12 cellular contexts compared by ENCODE assay signal in genomic region chr6:37272834-37273566, GRCh38. TPM values are rescaled to one million over a fixed set of nuclear protein-coding genes. Genes with fewer than 3 reads are reported as not detected.
DNase-seq lines count a peak whose midpoint lies in the region; TF ChIP-seq lines count a peak whose summit lies in the region.
"Had no signal": no experiment of that assay in that cellular context is flagged by ENCODE, and none has a peak within 500 bp of the region (broad histone marks: within the 10 kb centered on the region; RNA-seq: fewer than 3 reads in every experiment).

No MANE protein-coding gene starts in this region.

- H3K27me3 Mint-ChIP-seq in T-helper 2 cell treated with Interferon-gamma antibody and Interleukin-4, amounts not matched to agents 5 μg/mL and 100 μg/mL, for 36 hours (ENCODE audit: low read depth): no peaks in the 10 kb centered on the region
- H3K27me3 Mint-ChIP-seq in immature natural killer cell (ENCODE audit: low read depth in 3 of 3): peaks cover 0 to 3% (median 0%) of the 10 kb centered on the region in 3 donors

- peaks cover 15 to 43% (median 38%) of the 10 kb centered on the region in 11 experiments; a peak in 19 of 22 replicates for H3K36me3 ChIP-seq in BLaER1 treated with 17β-estradiol and CSF1 and Interleukin-3, amounts not matched to agents 10 nM and 100 nM
- H3K36me3 ChIP-seq in prostate gland: no peaks in the 10 kb centered on the region

- 70% methylated on average over 8 of the region's 8 CpGs for WGBS in prostate gland

- H3K27ac Mint-ChIP-seq in T-helper 2 cell treated with Interferon-gamma antibody and Interleukin-4, amounts not matched to agents 5 μg/mL and 100 μg/mL, for 36 hours: peak overlapping the region; percentile 75
- H3K27ac Mint-ChIP-seq in immature natural killer cell: peak overlapping the region in 3 of 6 donors; percentile 46 to 54 (median 51)

- DNase-seq in D341Med (ENCODE audit: low spot score) (peak; percentile 32), immature natural killer cell (no peak), prostate gland (ENCODE audit: low spot score) (no peak), NCI-H2171 treated with DMSO at 0.1 percent for 48 hours (lab: John Stamatoyannopoulos, UW) (no peak), posterior cingulate gyrus (no peak), DMS153 treated with DMSO at 0.1 percent for 48 hours (lab: John Stamatoyannopoulos, UW; ENCODE audit: unreplicated experiment) (no peak)
- no peak for DNase-seq in T-helper 2 cell treated with Interferon-gamma antibody and Interleukin-4, amounts not matched to agents 5 μg/mL and 100 μg/mL, for 36 hours (ENCODE audit: low spot score)
- DNase-seq: DMS53, NCI-H2029 treated with DMSO at 0.1 percent for 48 hours, NCI-H774 had no signal

- H3K27me3 ChIP-seq in BLaER1 treated with 17β-estradiol and CSF1 and Interleukin-3, amounts not matched to agents 10 nM and 100 nM: no peaks in the 10 kb centered on the region
- H3K27me3 ChIP-seq in prostate gland (replicated peaks; ENCODE audit: insufficient read depth): no peaks in the 10 kb centered on the region
- H3K27me3 ChIP-seq: tibial nerve had no signal

- H3K4me2 ChIP-seq in BLaER1 treated with 17β-estradiol and CSF1 and Interleukin-3, amounts not matched to agents 10 nM and 100 nM: peak overlapping the region; percentile 1 to 67 (median 38); a peak in 20 of 22 replicates

- H3K9ac ChIP-seq in BLaER1 treated with 17β-estradiol and CSF1 and Interleukin-3, amounts not matched to agents 10 nM and 100 nM: peak overlapping the region in 1 of 11 experiments; percentile 17; a peak in 1 of 22 replicates

- peaks cover 33 to 62% (median 49%) of the 10 kb centered on the region in 10 experiments for H3K4me1 ChIP-seq in BLaER1 treated with 17β-estradiol and CSF1 and Interleukin-3, amounts not matched to agents 10 nM and 100 nM
- H3K4me1 ChIP-seq in prostate gland (replicated peaks): no peaks in the 10 kb centered on the region
- H3K4me1 ChIP-seq: tibial nerve had no signal

- TF ChIP-seq CTCF in prostate gland (IDR thresholded peaks at IDR 0.05): no peak

- peak overlapping the region; percentile 55 for H3K4me3 Mint-ChIP-seq in T-helper 2 cell treated with Interferon-gamma antibody and Interleukin-4, amounts not matched to agents 5 μg/mL and 100 μg/mL, for 36 hours
- H3K4me3 Mint-ChIP-seq in immature natural killer cell: peak overlapping the region in 4 of 5 donors; percentile 26 to 65 (median 44)

- H4K20me1 ChIP-seq in BLaER1 treated with 17β-estradiol and CSF1 and Interleukin-3, amounts not matched to agents 10 nM and 100 nM: peaks cover 0 to 51% (median 0%) of the 10 kb centered on the region in 11 experiments; a peak in 3 of 22 replicates

- peak overlapping the region in 4 of 11 experiments; percentile 22 to 44 (median 32); a peak in 6 of 22 replicates for H3K27ac ChIP-seq in BLaER1 treated with 17β-estradiol and CSF1 and Interleukin-3, amounts not matched to agents 10 nM and 100 nM
- H3K27ac ChIP-seq in prostate gland: no peak overlapping the region
- H3K27ac ChIP-seq: tibial nerve had no signal

- H3K9me3 ChIP-seq in BLaER1 treated with 17β-estradiol and CSF1 and Interleukin-3, amounts not matched to agents 10 nM and 100 nM (replicated peaks in 1 of 11): no peaks in the 10 kb centered on the region
- H3K9me3 ChIP-seq in prostate gland: no peaks in the 10 kb centered on the region
- H3K9me3 ChIP-seq: tibial nerve had no signal

- no peak for TF ChIP-seq POLR2A in prostate gland (IDR thresholded peaks at IDR 0.05)

- peaks cover 41% of the 10 kb centered on the region for H3K36me3 Mint-ChIP-seq in T-helper 2 cell treated with Interferon-gamma antibody and Interleukin-4, amounts not matched to agents 5 μg/mL and 100 μg/mL, for 36 hours (ENCODE audit: low read depth)
- peaks cover 0 to 13% (median 0%) of the 10 kb centered on the region in 3 donors for H3K36me3 Mint-ChIP-seq in immature natural killer cell

- intact Hi-C loops in prostate gland (cut with DNase I): no loop called here
- intact Hi-C loops in posterior cingulate gyrus (cut with DNase I): no loop called here

- no peaks in the 10 kb centered on the region for H3K9me3 Mint-ChIP-seq in T-helper 2 cell treated with Interferon-gamma antibody and Interleukin-4, amounts not matched to agents 5 μg/mL and 100 μg/mL, for 36 hours
- H3K9me3 Mint-ChIP-seq in immature natural killer cell: no peaks in the 10 kb centered on the region

- peaks cover 51% of the 10 kb centered on the region for H3K4me1 Mint-ChIP-seq in T-helper 2 cell treated with Interferon-gamma antibody and Interleukin-4, amounts not matched to agents 5 μg/mL and 100 μg/mL, for 36 hours (ENCODE audit: low read depth)
- peaks cover 28 to 48% of the 10 kb centered on the region in 2 donors for H3K4me1 Mint-ChIP-seq in immature natural killer cell

- no peak overlapping the region for H3K4me3 ChIP-seq in BLaER1 treated with 17β-estradiol and CSF1 and Interleukin-3, amounts not matched to agents 10 nM and 100 nM
- H3K4me3 ChIP-seq in prostate gland: no peak overlapping the region
- H3K4me3 ChIP-seq: tibial nerve had no signal

RNA-seq across cellular contexts. Expression of gene TMEM217, which starts 15.1 kb away (rescaled TPM):
- polyA plus RNA-seq in immature natural killer cell: under 1 TPM in 2 of 3 donors, not detected in 1; 0.23 to 0.32 TPM
- total RNA-seq in prostate gland: 1 to 10 TPM in 1 of 2 donors, under 1 TPM in 1; 0.50 to 7.3 TPM

RNA-seq across cellular contexts. Expression of gene TBC1D22B, which starts 15.4 kb away (rescaled TPM):
- 1 to 10 TPM; 4.3 to 8.4 (median 7.2) TPM for polyA plus RNA-seq in immature natural killer cell
- 10 to 100 TPM; 10.7 to 27.0 TPM for total RNA-seq in prostate gland
